21 cellular contexts compared by ENCODE assay signal in the genomic region with DNA sequence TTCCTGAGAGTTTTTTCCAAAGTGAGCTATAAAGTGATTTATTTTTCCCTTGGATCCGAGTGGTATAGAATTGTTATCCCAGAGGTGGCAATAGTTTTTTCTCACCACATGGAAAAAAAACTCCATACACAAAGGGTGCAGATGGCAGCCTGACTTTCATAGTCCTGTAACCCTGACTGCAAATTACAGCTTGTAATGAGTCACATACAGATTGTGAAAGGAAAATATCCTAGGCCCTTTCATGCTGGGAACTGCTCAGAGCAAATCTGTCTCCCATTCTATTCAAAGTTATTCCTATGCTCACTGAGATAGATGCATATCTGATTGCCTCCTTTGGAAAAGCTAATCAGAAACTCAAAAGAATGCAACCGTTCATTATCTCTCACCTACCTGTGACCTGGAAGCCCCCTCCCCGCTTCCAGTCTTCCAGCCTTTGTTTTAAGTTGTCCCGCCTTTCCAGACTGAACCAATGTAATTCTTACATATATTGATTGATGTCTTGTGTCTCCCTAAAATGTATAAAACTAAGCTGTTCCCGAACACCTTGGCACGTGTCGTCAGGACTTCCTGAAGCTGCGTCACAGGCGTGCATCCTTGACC.
DNase-seq lines count a peak whose midpoint lies in the region; ATAC-seq, FAIRE-seq and TF ChIP-seq lines count a peak whose summit lies in the region.
"Had no signal": no experiment of that assay in that cellular context is flagged by ENCODE, and none has a peak within 500 bp of the region (broad histone marks: within the 10 kb centered on the region; RNA-seq: fewer than 3 reads in every experiment).

No MANE protein-coding gene starts in this region.

- DNase-seq in ELR (ENCODE audit: low read depth) (peak; percentile 8), NCI-H146 (lab: John Stamatoyannopoulos, UW) (peak; percentile 64), bronchial epithelial cell (ENCODE audit: low read depth) (peak; percentile 37), neuronal stem cell (ENCODE audit: low spot score) (no peak), midbrain (lab: John Stamatoyannopoulos, UW) (no peak)
- no peak for DNase-seq in activated CD4-positive, alpha-beta T cell treated with anti-CD3 and anti-CD28 coated beads, Interleukin-2, amount 50 U/mL, for 4 hours
- DNase-seq in activated CD4-positive, CD25-positive, alpha-beta regulatory T cell (lab: John Stamatoyannopoulos, UW): no peak
- DNase-seq: activated CD4-positive, alpha-beta T cell treated with anti-CD3 and anti-CD28 coated beads, Interleukin-2, amount 50 U/mL, for 1 hour; DND-41; effector memory CD8-positive, alpha-beta T cell; HFFc6; natural killer cell; NCI-H345; PC-3; right cardiac atrium; stimulated activated CD4-positive, alpha-beta T cell treated with anti-CD3 and anti-CD28 coated beads, Interleukin-4, amount 100 ng/mL, for 1 hour had no signal

- peak overlapping the region; percentile 29 for H3K23ac ChIP-seq in neuronal stem cell (ENCODE audit: low read depth, low read length, poor library complexity)

- H3K27ac ChIP-seq in neuronal stem cell (replicated peaks; ENCODE audit: low read length): no peak overlapping the region
- H3K27ac ChIP-seq: ascending aorta, BLaER1, HL-60 had no signal

- no peaks in the 10 kb centered on the region for H3K27me3 ChIP-seq in bronchial epithelial cell (ENCODE audit: control insufficient read depth, insufficient read depth, low read length)
- no peaks in the 10 kb centered on the region for H3K27me3 ChIP-seq in neuronal stem cell (ENCODE audit: control insufficient read depth in 3 of 3, insufficient read depth in 3 of 3, low read depth in 1 of 3, low read length in 3 of 3)
- H3K27me3 ChIP-seq: ascending aorta, BLaER1 had no signal

- no peak overlapping the region for H4K91ac ChIP-seq in neuronal stem cell (ENCODE audit: low read depth, low read length, poor library complexity)

- no peak overlapping the region for H3K18ac ChIP-seq in neuronal stem cell (ENCODE audit: low read length)

- H3K14ac ChIP-seq in neuronal stem cell (ENCODE audit: low read length): no peak overlapping the region

- H3K4me3 ChIP-seq in bronchial epithelial cell (ENCODE audit: low read depth, low read length): no peak overlapping the region
- H3K4me3 ChIP-seq in neuronal stem cell (ENCODE audit: low read length in 2 of 2): no peak overlapping the region
- H3K4me3 ChIP-seq: ascending aorta, BLaER1 had no signal

- no peak for FAIRE-seq in bronchial epithelial cell (lab: Jason Lieb, UNC)

- peaks cover 0 to under 1% of the 10 kb centered on the region in 2 donors for H3K4me1 ChIP-seq in neuronal stem cell (ENCODE audit: control insufficient read depth in 2 of 2, insufficient read depth in 1 of 2, low read depth in 1 of 2, low read length in 2 of 2)
- H3K4me1 ChIP-seq: BLaER1 had no signal

- H3K9ac ChIP-seq in neuronal stem cell (ENCODE audit: low read depth, low read length, poor library complexity): no peak overlapping the region
- H3K9ac ChIP-seq: BLaER1 had no signal

- no CpG with 5 or more reads among the region's 9 CpGs for WGBS in neuronal stem cell (ENCODE audit: extremely low coverage in 2 of 2, insufficient read length in 2 of 2, insufficient replicate concordance in 1 of 2), 2 donors

- no peak overlapping the region for H2BK12ac ChIP-seq in neuronal stem cell (ENCODE audit: low read length)

- no peak overlapping the region for H2AK5ac ChIP-seq in neuronal stem cell (ENCODE audit: low read depth, low read length)

- no peaks in the 10 kb centered on the region for H3K79me1 ChIP-seq in neuronal stem cell (ENCODE audit: low read depth, low read length)

- no peak overlapping the region for H3K4me2 ChIP-seq in neuronal stem cell (ENCODE audit: insufficient read depth, low read length, poor library complexity, severe bottlenecking)
- H3K4me2 ChIP-seq: BLaER1 had no signal

- H2BK5ac ChIP-seq in neuronal stem cell (ENCODE audit: low read length): no peak overlapping the region

- H3K36me3 ChIP-seq in bronchial epithelial cell (ENCODE audit: control insufficient read depth, insufficient read depth, low read length) (no peaks in the 10 kb centered on the region), neuronal stem cell (replicated peaks in 1 of 2; ENCODE audit: control insufficient read depth in 2 of 2, insufficient read depth in 2 of 2, low read length in 2 of 2) (no peaks in the 10 kb centered on the region)
- H3K36me3 ChIP-seq: ascending aorta, BLaER1 had no signal

- no peak for ATAC-seq in GM18519 (IDR thresholded peaks at IDR 0.05; ENCODE audit: low FRiP score, unreplicated experiment)
- ATAC-seq: effector memory CD8-positive, alpha-beta T cell; natural killer cell; PC-3; stimulated activated effector memory CD8-positive, alpha-beta T cell treated with anti-CD3 and anti-CD28 coated beads, Interleukin-12 subunit alpha, Interleukin-12 subunit beta, amount 100 ng/mL, for 72 hours had no signal

- no peak overlapping the region for H2BK120ac ChIP-seq in neuronal stem cell (ENCODE audit: low read depth, low read length)

- no peak overlapping the region for H2BK15ac ChIP-seq in neuronal stem cell (ENCODE audit: low read length)

- no peak overlapping the region for H4K8ac ChIP-seq in neuronal stem cell (ENCODE audit: low read depth, low read length)

- no peak overlapping the region for H2AFZ ChIP-seq in neuronal stem cell (ENCODE audit: low read length)

- H3K9me3 ChIP-seq in neuronal stem cell (replicated peaks in 1 of 2; ENCODE audit: control insufficient read depth in 2 of 2, insufficient read depth in 1 of 2, low read depth in 1 of 2, low read length in 2 of 2): no peaks in the 10 kb centered on the region
- H3K9me3 ChIP-seq: ascending aorta, BLaER1 had no signal

- no peak overlapping the region for H3K4ac ChIP-seq in neuronal stem cell (ENCODE audit: low read length)

- no peak for TF ChIP-seq CTCF in bronchial epithelial cell (IDR thresholded peaks at IDR 0.05; ENCODE audit: insufficient read depth, low read length, severe bottlenecking)

Comparison
In these comparisons a context has a peak if more than half of its experiments do, and no peak if none do; other contexts are left out.
1. DNase-seq: peak in ELR (single experiment), NCI-H146 (single experiment) and bronchial epithelial cell (single experiment); none in neuronal stem cell (single experiment), activated CD4-positive, alpha-beta T cell treated with anti-CD3 and anti-CD28 coated beads, Interleukin-2, amount 50 U/mL, for 4 hours (0 of 2), activated CD4-positive, CD25-positive, alpha-beta regulatory T cell (0 of 4) and midbrain (single experiment).